Comparison of ENCODE assay signal across 8 cellular contexts in genomic region chr9:72856985-72857631, GRCh38.
DNase-seq lines count a peak whose midpoint lies in the region; ATAC-seq, FAIRE-seq and TF ChIP-seq lines count a peak whose summit lies in the region.

No MANE protein-coding gene starts in this region.

- TF ChIP-seq EP300 in sigmoid colon (IDR thresholded peaks at IDR 0.05) = no peak

- intact Hi-C loops in Right ventricle myocardium inferior (cut with DNase I) = loop anchor here (5.0 kb wide), 3 partner anchors 165 to 325 kb away; no protein-coding TSS in a partner anchor
- intact Hi-C loops in cardiac septum (cut with DNase I) = loop anchor here (2.0 to 10.0 kb wide), 2 partner anchors 226 to 328 kb away; no protein-coding TSS in a partner anchor
- intact Hi-C loops in heart right ventricle (cut with DNase I) = loop anchor here in 9 of 10 donors (2.0 to 10.0 kb wide), 6 partner anchors 165 to 328 kb away; no protein-coding TSS in a partner anchor
- intact Hi-C loops in sigmoid colon (cut with DNase I) = loop anchor here (1.0 to 5.0 kb wide), 3 partner anchors 166 to 325 kb away; no protein-coding TSS in a partner anchor

- TF ChIP-seq POLR2A in sigmoid colon (IDR thresholded peaks at IDR 0.05) (no peak), GM12892 (IDR thresholded peaks at IDR 0.05; ENCODE audit: low read depth, low read length) (no peak)

- WGBS in heart right ventricle, 2 donors = 35 to 43% methylated on average over 6 of the region's 6 CpGs
- 25 to 37% methylated on average over 6 of the region's 6 CpGs for WGBS in sigmoid colon, 2 donors

- H3K27ac ChIP-seq in VCaP (no peak overlapping the region), heart right ventricle (peak overlapping the region in 4 of 10 donors; percentile 20 to 52 (median 35)), sigmoid colon (peak overlapping the region in 2 of 4 donors; percentile 19 to 28)

- ATAC-seq in Right ventricle myocardium inferior (peak; percentile 68), heart right ventricle (peak; percentile 61 to 91 (median 76)), GM21717 (IDR thresholded peaks at IDR 0.05; ENCODE audit: unreplicated experiment) (no peak)

- TF ChIP-seq CTCF in VCaP (conservative IDR thresholded peaks at IDR 0.05) (peak; percentile 79), heart right ventricle (IDR thresholded peaks at IDR 0.05) (peak; percentile 25 to 78 (median 68)), sigmoid colon (IDR thresholded peaks at IDR 0.05) (peak; percentile 65 to 74 (median 66))

- H3K27me3 ChIP-seq in heart right ventricle = no peaks in the 10 kb centered on the region
- H3K27me3 ChIP-seq in sigmoid colon = no peaks in the 10 kb centered on the region

- H3K36me3 ChIP-seq in heart right ventricle (no peaks in the 10 kb centered on the region), sigmoid colon (no peaks in the 10 kb centered on the region)

- FAIRE-seq in GM12892 (lab: Jason Lieb, UNC) = no peak

- H3K4me1 ChIP-seq in heart right ventricle (peaks cover 0 to 29% (median 18%) of the 10 kb centered on the region in 9 donors), sigmoid colon (peaks cover 0 to 36% (median 19%) of the 10 kb centered on the region in 4 donors)

- H3K4me3 ChIP-seq in heart right ventricle (no peak overlapping the region), sigmoid colon (no peak overlapping the region)

- DNase-seq in Right ventricle myocardium inferior (ENCODE audit: missing footprints) = peak; percentile 28
- no peak for DNase-seq in cardiac septum (ENCODE audit: low spot score)
- peak; percentile 51 for DNase-seq in HuH-7.5 (ENCODE audit: low spot score)
- DNase-seq in heart right ventricle = peak in 1 of 2 donors; percentile 45
- DNase-seq in sigmoid colon = no peak
- no peak for DNase-seq in GM12892 (ENCODE audit: insufficient read length)

- H3K9me3 ChIP-seq in heart right ventricle (no peaks in the 10 kb centered on the region), sigmoid colon (no peaks in the 10 kb centered on the region)

Comparison
In these comparisons a context has a peak if more than half of its experiments do, and no peak if none do; other contexts are left out.
1. DNase-seq: peak in Right ventricle myocardium inferior (single experiment) and HuH-7.5 (single experiment); none in cardiac septum (single experiment), sigmoid colon (single experiment) and GM12892 (single experiment).
2. Peak in every context shown above with its lines, with median percentiles within 50 percentile points of each other: CTCF ChIP-seq.